1 cellular context compared by ENCODE assay signal in genomic region chr6:142265476-142265875, GRCh38.
TF ChIP-seq lines count a peak whose summit lies in the region.

No MANE protein-coding gene starts in this region.

TF ChIP-seq in HepG2, 621 proteins besides CTCF, POLR2A, EP300 and RAD21 (continued from another document and continues in another):
- TF ChIP-seq, protein P1, sequence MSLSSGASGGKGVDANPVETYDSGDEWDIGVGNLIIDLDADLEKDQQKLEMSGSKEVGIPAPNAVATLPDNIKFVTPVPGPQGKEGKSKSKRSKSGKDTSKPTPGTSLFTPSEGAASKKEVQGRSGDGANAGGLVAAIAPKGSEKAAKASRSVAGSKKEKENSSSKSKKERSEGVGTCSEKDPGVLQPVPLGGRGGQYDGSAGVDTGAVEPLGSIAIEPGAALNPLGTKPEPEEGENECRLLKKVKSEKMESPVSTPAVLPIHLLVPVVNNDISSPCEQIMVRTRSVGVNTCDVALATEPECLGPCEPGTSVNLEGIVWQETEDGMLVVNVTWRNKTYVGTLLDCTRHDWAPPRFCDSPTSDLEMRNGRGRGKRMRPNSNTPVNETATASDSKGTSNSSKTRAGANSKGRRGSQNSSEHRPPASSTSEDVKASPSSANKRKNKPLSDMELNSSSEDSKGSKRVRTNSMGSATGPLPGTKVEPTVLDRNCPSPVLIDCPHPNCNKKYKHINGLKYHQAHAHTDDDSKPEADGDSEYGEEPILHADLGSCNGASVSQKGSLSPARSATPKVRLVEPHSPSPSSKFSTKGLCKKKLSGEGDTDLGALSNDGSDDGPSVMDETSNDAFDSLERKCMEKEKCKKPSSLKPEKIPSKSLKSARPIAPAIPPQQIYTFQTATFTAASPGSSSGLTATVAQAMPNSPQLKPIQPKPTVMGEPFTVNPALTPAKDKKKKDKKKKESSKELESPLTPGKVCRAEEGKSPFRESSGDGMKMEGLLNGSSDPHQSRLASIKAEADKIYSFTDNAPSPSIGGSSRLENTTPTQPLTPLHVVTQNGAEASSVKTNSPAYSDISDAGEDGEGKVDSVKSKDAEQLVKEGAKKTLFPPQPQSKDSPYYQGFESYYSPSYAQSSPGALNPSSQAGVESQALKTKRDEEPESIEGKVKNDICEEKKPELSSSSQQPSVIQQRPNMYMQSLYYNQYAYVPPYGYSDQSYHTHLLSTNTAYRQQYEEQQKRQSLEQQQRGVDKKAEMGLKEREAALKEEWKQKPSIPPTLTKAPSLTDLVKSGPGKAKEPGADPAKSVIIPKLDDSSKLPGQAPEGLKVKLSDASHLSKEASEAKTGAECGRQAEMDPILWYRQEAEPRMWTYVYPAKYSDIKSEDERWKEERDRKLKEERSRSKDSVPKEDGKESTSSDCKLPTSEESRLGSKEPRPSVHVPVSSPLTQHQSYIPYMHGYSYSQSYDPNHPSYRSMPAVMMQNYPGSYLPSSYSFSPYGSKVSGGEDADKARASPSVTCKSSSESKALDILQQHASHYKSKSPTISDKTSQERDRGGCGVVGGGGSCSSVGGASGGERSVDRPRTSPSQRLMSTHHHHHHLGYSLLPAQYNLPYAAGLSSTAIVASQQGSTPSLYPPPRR (CRISPR knock-in tag; IDR thresholded peaks at IDR 0.05; ENCODE audit: borderline replicate concordance) = peak; percentile 82
- 0 out of 2 replicates have a peak, but pooled peaks have one; percentile 35 for TF ChIP-seq ZNF335 (CRISPR knock-in tag; IDR thresholded peaks at IDR 0.05)
- no peak for TF ChIP-seq SETDB1 (CRISPR knock-in tag; IDR thresholded peaks at IDR 0.05; ENCODE audit: borderline replicate concordance)
- TF ChIP-seq ZNF260 (CRISPR knock-in tag; IDR thresholded peaks at IDR 0.05; ENCODE audit: borderline replicate concordance, low read depth) = no peak
- TF ChIP-seq ETV6 (CRISPR knock-in tag; conservative IDR thresholded peaks at IDR 0.05) = no peak
- TF ChIP-seq ZNF292 (CRISPR knock-in tag; IDR thresholded peaks at IDR 0.05; ENCODE audit: borderline replicate concordance, low read depth) = 0 out of 2 replicates have a peak, but pooled peaks have one; percentile 33
- TF ChIP-seq ZNF407 (CRISPR knock-in tag; IDR thresholded peaks at IDR 0.05; ENCODE audit: not compliant biosample characterization) = no peak
- TF ChIP-seq ZNF607 (CRISPR knock-in tag; IDR thresholded peaks at IDR 0.05; ENCODE audit: borderline replicate concordance) = no peak
- 0 out of 2 replicates have a peak, but pooled peaks have one; percentile 58 for TF ChIP-seq SP140L (CRISPR knock-in tag; IDR thresholded peaks at IDR 0.05; ENCODE audit: borderline replicate concordance)
- TF ChIP-seq ZNF3 (CRISPR knock-in tag; IDR thresholded peaks at IDR 0.05) = 0 out of 2 replicates have a peak, but pooled peaks have one; percentile 19
- peak; percentile 91 for TF ChIP-seq IRF2 (CRISPR knock-in tag; IDR thresholded peaks at IDR 0.05)
- TF ChIP-seq KDM6A (CRISPR knock-in tag; IDR thresholded peaks at IDR 0.05; ENCODE audit: low read depth) = peak; percentile 90
- TF ChIP-seq CREM (IDR thresholded peaks at IDR 0.05) = peak; percentile 79
- TF ChIP-seq CREM (CRISPR knock-in tag; IDR thresholded peaks at IDR 0.05) = no peak
- peak; percentile 83; the same call in 1 of the 2 replicates for TF ChIP-seq FOXK1 (CRISPR knock-in tag; IDR thresholded peaks at IDR 0.05; ENCODE audit: borderline replicate concordance, low read depth)
- peak; percentile 96 for TF ChIP-seq ZBTB20 (CRISPR knock-in tag; IDR thresholded peaks at IDR 0.05; ENCODE audit: borderline replicate concordance, low read depth)
- TF ChIP-seq FOSL2 (CRISPR knock-in tag; IDR thresholded peaks at IDR 0.05) = peak; percentile 36; the same call in 1 of the 2 replicates
- TF ChIP-seq ZNF383 (CRISPR knock-in tag; IDR thresholded peaks at IDR 0.05; ENCODE audit: borderline replicate concordance) = no peak
- no peak for TF ChIP-seq ZNF7 (CRISPR knock-in tag; IDR thresholded peaks at IDR 0.05)
- no peak for TF ChIP-seq HIVEP1 (CRISPR knock-in tag; IDR thresholded peaks at IDR 0.05)
- TF ChIP-seq ZNF552 (CRISPR knock-in tag; IDR thresholded peaks at IDR 0.05; ENCODE audit: borderline replicate concordance) = no peak
- no peak for TF ChIP-seq DMTF1 (CRISPR knock-in tag; IDR thresholded peaks at IDR 0.05)
- peak; percentile 71; the same call in 1 of the 2 replicates for TF ChIP-seq ZNF264 (CRISPR knock-in tag; IDR thresholded peaks at IDR 0.05)
- TF ChIP-seq, protein P2, sequence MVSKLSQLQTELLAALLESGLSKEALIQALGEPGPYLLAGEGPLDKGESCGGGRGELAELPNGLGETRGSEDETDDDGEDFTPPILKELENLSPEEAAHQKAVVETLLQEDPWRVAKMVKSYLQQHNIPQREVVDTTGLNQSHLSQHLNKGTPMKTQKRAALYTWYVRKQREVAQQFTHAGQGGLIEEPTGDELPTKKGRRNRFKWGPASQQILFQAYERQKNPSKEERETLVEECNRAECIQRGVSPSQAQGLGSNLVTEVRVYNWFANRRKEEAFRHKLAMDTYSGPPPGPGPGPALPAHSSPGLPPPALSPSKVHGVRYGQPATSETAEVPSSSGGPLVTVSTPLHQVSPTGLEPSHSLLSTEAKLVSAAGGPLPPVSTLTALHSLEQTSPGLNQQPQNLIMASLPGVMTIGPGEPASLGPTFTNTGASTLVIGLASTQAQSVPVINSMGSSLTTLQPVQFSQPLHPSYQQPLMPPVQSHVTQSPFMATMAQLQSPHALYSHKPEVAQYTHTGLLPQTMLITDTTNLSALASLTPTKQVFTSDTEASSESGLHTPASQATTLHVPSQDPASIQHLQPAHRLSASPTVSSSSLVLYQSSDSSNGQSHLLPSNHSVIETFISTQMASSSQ (IDR thresholded peaks at IDR 0.05; ENCODE audit: low read depth) = peak; percentile 55; the same call in 1 of the 2 replicates
- TF ChIP-seq, protein P2 (CRISPR knock-in tag; IDR thresholded peaks at IDR 0.05; ENCODE audit: borderline replicate concordance) = peak; percentile 63; the same call in 1 of the 2 replicates
- no peak for TF ChIP-seq NR0B2 (CRISPR knock-in tag; IDR thresholded peaks at IDR 0.05)
- TF ChIP-seq ATF1 (CRISPR knock-in tag; IDR thresholded peaks at IDR 0.05) = no peak
- no peak for TF ChIP-seq ZNF33A (CRISPR knock-in tag; IDR thresholded peaks at IDR 0.05; ENCODE audit: borderline replicate concordance)
- TF ChIP-seq, protein P3, sequence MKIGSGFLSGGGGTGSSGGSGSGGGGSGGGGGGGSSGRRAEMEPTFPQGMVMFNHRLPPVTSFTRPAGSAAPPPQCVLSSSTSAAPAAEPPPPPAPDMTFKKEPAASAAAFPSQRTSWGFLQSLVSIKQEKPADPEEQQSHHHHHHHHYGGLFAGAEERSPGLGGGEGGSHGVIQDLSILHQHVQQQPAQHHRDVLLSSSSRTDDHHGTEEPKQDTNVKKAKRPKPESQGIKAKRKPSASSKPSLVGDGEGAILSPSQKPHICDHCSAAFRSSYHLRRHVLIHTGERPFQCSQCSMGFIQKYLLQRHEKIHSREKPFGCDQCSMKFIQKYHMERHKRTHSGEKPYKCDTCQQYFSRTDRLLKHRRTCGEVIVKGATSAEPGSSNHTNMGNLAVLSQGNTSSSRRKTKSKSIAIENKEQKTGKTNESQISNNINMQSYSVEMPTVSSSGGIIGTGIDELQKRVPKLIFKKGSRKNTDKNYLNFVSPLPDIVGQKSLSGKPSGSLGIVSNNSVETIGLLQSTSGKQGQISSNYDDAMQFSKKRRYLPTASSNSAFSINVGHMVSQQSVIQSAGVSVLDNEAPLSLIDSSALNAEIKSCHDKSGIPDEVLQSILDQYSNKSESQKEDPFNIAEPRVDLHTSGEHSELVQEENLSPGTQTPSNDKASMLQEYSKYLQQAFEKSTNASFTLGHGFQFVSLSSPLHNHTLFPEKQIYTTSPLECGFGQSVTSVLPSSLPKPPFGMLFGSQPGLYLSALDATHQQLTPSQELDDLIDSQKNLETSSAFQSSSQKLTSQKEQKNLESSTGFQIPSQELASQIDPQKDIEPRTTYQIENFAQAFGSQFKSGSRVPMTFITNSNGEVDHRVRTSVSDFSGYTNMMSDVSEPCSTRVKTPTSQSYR (CRISPR knock-in tag; IDR thresholded peaks at IDR 0.05; ENCODE audit: borderline replicate concordance) = peak; percentile 40; the same call in 1 of the 2 replicates
- TF ChIP-seq TEAD3 (CRISPR knock-in tag; optimal IDR thresholded peaks at IDR 0.05; ENCODE audit: borderline replicate concordance) = peak; percentile 80
- TF ChIP-seq ZNF83 (CRISPR knock-in tag; IDR thresholded peaks at IDR 0.05; ENCODE audit: borderline replicate concordance) = no peak
- peak; percentile 80; the same call in 1 of the 2 replicates for TF ChIP-seq SNAPC2 (CRISPR knock-in tag; IDR thresholded peaks at IDR 0.05)
- TF ChIP-seq KDM2A (CRISPR knock-in tag; IDR thresholded peaks at IDR 0.05; ENCODE audit: borderline replicate concordance, low read depth) = no peak
- TF ChIP-seq MAX (IDR thresholded peaks at IDR 0.05) = no peak; the same call in 1 of the 2 replicates
